ENCODE assay signal across 8 cellular contexts in the genomic region with DNA sequence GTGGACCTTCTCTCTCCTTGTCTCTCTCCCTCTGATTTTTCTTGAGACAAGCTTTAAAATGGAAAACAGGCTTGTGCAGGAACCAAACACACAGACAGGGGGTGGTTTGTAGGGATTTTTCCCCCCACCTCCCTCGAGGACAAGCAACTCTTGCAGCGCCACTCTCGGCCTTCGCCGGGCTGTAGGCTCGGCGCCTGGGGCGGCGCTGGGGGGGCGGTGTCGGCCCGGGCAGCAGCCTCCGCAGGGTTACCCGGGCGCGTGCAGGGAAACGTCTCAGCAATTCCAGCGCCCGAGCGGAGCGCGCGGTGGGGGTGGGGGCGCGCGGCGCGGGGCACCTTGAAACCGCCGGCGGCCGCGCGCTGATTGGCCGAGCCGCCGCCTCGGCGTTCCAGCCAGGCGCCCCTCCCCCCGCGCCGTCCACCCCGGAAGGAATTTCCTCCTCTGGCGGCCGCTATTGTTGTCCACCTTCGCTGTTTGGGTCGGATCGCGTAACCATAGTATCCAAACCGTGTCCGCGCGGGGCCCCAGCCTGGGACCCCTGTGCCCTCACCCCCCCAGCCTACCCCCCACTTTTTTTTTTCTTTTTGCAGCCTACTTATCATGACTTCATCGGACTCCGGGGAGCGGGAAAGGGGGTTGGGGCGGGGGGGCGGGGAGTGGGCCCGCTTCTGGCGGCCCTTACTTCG. TPM values are rescaled to one million over a fixed set of nuclear protein-coding genes. Genes with fewer than 3 reads are reported as not detected.
DNase-seq lines count a peak whose midpoint lies in the region; ATAC-seq and TF ChIP-seq lines count a peak whose summit lies in the region.

No MANE protein-coding gene starts in this region.

- ATAC-seq in GM18502 (IDR thresholded peaks at IDR 0.05; ENCODE audit: poor library complexity, unreplicated experiment) = peak; percentile 49
- peak; percentile 54 for ATAC-seq in HG03442 (IDR thresholded peaks at IDR 0.05; ENCODE audit: unreplicated experiment)
- ATAC-seq in lower lobe of right lung = peak; percentile 89 to 94
- ATAC-seq in HG02938 (IDR thresholded peaks at IDR 0.05; ENCODE audit: unreplicated experiment) = no peak

- POLR2A ChIA-PET in activated CD4-positive, alpha-beta memory T cell treated with anti-CD3 and anti-CD28 coated beads for 36 hours (lab: Charles Lee) = interaction anchor here (4.1 kb wide), 1 partner anchor 81 kb away, joined by 22 read pairs; the partner anchor contains the start of gene SSBP3

- intact Hi-C loops in activated CD4-positive, alpha-beta memory T cell treated with anti-CD3 and anti-CD28 coated beads for 36 hours (cut with micrococcal nuclease) = loop anchor here (1.0 to 10.0 kb wide), 10 partner anchors 81 to 436 kb away; partner anchors contain the start of genes CYB5RL, MRPL37, TCEANC2 and TMEM59
- intact Hi-C loops in lower lobe of right lung (cut with DNase I) = loop anchor here (5.0 kb wide), 1 partner anchor 81 kb away; the partner anchor contains the start of gene SSBP3

- peak overlapping the region; percentile 72 for H3K27ac Mint-ChIP-seq in activated CD4-positive, alpha-beta memory T cell treated with anti-CD3 and anti-CD28 coated beads for 36 hours

- DNase-seq in NCI-H526 treated with DMSO at 0.1 percent for 48 hours (lab: John Stamatoyannopoulos, UW) (peak; percentile 71), lower lobe of right lung (peak; percentile 93)
- peak; percentile 83 for DNase-seq in activated CD4-positive, alpha-beta memory T cell treated with anti-CD3 and anti-CD28 coated beads for 36 hours
- DNase-seq in stimulated activated CD4-positive, alpha-beta T cell treated with anti-CD3 and anti-CD28 coated beads, Interleukin-4, amount 100 ng/mL, for 4 hours = peak; percentile 72 to 75

- H3K27ac ChIP-seq in duodenal mucosa (ENCODE audit: low read depth, low read length) = peak overlapping the region; percentile 87
- H3K27ac ChIP-seq in lower lobe of right lung = peak overlapping the region; percentile 91

- H3K9ac ChIP-seq in duodenal mucosa (ENCODE audit: low read depth in 1 of 2, low read length in 2 of 2) = peak overlapping the region; percentile 51 to 73

- peak; percentile 25 for TF ChIP-seq CTCF in lower lobe of right lung (IDR thresholded peaks at IDR 0.05)

- H3K36me3 Mint-ChIP-seq in activated CD4-positive, alpha-beta memory T cell treated with anti-CD3 and anti-CD28 coated beads for 36 hours = no peaks in the 10 kb centered on the region

- H3K4me1 Mint-ChIP-seq in activated CD4-positive, alpha-beta memory T cell treated with anti-CD3 and anti-CD28 coated beads for 36 hours (ENCODE audit: low read depth) = peaks cover 27% of the 10 kb centered on the region

- no peaks in the 10 kb centered on the region for H3K27me3 ChIP-seq in duodenal mucosa (ENCODE audit: control insufficient read depth in 1 of 2, insufficient read depth in 2 of 2, low read length in 2 of 2)
- peaks cover 5% of the 10 kb centered on the region for H3K27me3 ChIP-seq in lower lobe of right lung (ENCODE audit: low read depth)

- H3K4me3 ChIP-seq in duodenal mucosa (ENCODE audit: low read depth in 1 of 2, low read length in 2 of 2) = peak overlapping the region; percentile 79 to 91
- peak overlapping the region; percentile 69 for H3K4me3 ChIP-seq in lower lobe of right lung

- H3K36me3 ChIP-seq in duodenal mucosa (ENCODE audit: control insufficient read depth in 1 of 2, insufficient read depth in 2 of 2, low read length in 2 of 2) = no peaks in the 10 kb centered on the region
- no peaks in the 10 kb centered on the region for H3K36me3 ChIP-seq in lower lobe of right lung

- CTCF ChIA-PET in activated CD4-positive, alpha-beta memory T cell treated with anti-CD3 and anti-CD28 coated beads for 36 hours (lab: Charles Lee) = interaction anchor here (0.6 to 4.8 kb wide), 20 partner anchors 9 to 610 kb away, joined by 3 to 57 read pairs (median 6); partner anchors contain the start of genes CYB5RL, MRPL37, SSBP3 and TTC22

- no peaks in the 10 kb centered on the region for H3K9me3 Mint-ChIP-seq in activated CD4-positive, alpha-beta memory T cell treated with anti-CD3 and anti-CD28 coated beads for 36 hours

- H3K4me3 Mint-ChIP-seq in activated CD4-positive, alpha-beta memory T cell treated with anti-CD3 and anti-CD28 coated beads for 36 hours = peak overlapping the region; percentile 81

- H3K27me3 Mint-ChIP-seq in activated CD4-positive, alpha-beta memory T cell treated with anti-CD3 and anti-CD28 coated beads for 36 hours = peaks cover 2% of the 10 kb centered on the region

- H3K4me1 ChIP-seq in duodenal mucosa (ENCODE audit: control insufficient read depth in 1 of 2, insufficient read depth in 2 of 2, low read length in 2 of 2) = peaks cover 32 to 33% of the 10 kb centered on the region in 2 donors
- peaks cover 38% of the 10 kb centered on the region for H3K4me1 ChIP-seq in lower lobe of right lung

- H3K9me3 ChIP-seq in duodenal mucosa (ENCODE audit: control insufficient read depth in 1 of 2, low read length in 2 of 2) = no peaks in the 10 kb centered on the region
- no peaks in the 10 kb centered on the region for H3K9me3 ChIP-seq in lower lobe of right lung

RNA-seq across cellular contexts. Expression of gene ACOT11, which starts 59.8 kb away (rescaled TPM):
- total RNA-seq in activated CD4-positive, alpha-beta memory T cell treated with anti-CD3 and anti-CD28 coated beads for 36 hours = 1 to 10 TPM in 1 of 2 experiments, under 1 TPM in 1; 0.99 to 1.1 TPM
- total RNA-seq in lower lobe of right lung = 5.0 TPM
